8 cellular contexts compared by ENCODE assay signal in the genomic region with DNA sequence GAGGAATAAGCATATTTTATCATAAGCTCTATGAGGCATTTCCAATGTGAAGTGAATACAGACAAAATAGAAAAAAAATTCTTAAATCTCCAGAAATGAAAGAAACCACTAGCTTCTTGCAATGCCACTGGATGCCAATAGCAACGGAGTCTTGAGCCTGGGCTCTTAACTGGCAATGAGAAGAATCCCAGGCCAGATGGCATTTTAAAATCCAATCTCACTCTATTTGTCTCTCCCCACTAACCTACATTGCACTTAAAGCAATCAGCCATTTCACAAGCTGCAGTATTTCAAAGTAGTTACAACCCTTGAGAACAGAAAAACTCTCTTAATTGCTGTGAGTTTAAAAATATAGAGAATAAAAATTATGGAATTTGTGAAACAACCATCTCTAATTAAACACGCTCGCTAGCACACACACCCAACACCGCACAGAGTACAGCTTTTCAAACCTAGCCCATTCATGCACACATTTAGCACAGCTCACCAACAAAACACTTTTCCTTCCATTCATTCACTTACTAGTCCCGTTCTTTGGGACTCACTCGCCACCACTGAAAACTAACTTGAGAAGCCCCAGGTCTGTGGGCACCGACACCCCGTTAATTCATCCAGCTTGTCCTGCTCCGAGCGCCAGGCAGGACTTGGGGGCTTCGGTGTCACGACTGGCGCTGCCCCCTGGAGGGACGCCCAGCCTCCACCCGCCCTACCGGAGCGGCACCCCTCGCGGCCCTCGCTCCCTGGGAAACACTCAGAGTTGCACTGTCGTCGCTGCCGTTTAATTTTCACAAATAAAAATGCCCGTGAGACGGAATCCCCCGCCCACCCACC. TPM values are rescaled to one million over a fixed set of nuclear protein-coding genes. Genes with fewer than 3 reads are reported as not detected.
DNase-seq lines count a peak whose midpoint lies in the region; ATAC-seq, FAIRE-seq and TF ChIP-seq lines count a peak whose summit lies in the region.

No MANE protein-coding gene starts in this region.

- H3K27me3 ChIP-seq in iPS-20b (ENCODE audit: insufficient read depth, low read length) (peaks cover 42% of the 10 kb centered on the region), spleen (replicated peaks in 1 of 7) (peaks cover 0 to 48% (median 19%) of the 10 kb centered on the region in 7 donors)

- WGBS in spleen, 5 donors: 7 to 8% (median 7%) methylated on average over 22 to 26 of the region's 26 CpGs

- H3K27ac ChIP-seq in iPS-20b (ENCODE audit: low read length) (no peak overlapping the region), spleen (peak overlapping the region in 7 of 8 donors; percentile 61 to 86 (median 76))

- TF ChIP-seq POLR2A in spleen (IDR thresholded peaks at IDR 0.05): no peak

- DNase-seq in Kasumi-1 (lab: John Stamatoyannopoulos, UW) (peak; percentile 23 to 47), astrocyte of the hippocampus (ENCODE audit: low read depth, low spot score) (peak; percentile 59), spleen (no peak), NCI-H1436 treated with DMSO at 0.1 percent for 48 hours (lab: John Stamatoyannopoulos, UW) (no peak), frontal cortex (ENCODE audit: low spot score in 2 of 2) (no peak)

- H3K36me3 ChIP-seq in ES-I3 (ENCODE audit: insufficient read depth, low read length): no peaks in the 10 kb centered on the region
- H3K36me3 ChIP-seq in iPS-20b (ENCODE audit: insufficient read depth, low read depth, low read length): no peaks in the 10 kb centered on the region
- no peaks in the 10 kb centered on the region for H3K36me3 ChIP-seq in spleen

- no peak for TF ChIP-seq CTCF in spleen (IDR thresholded peaks at IDR 0.05 in 8 of 11, conservative IDR thresholded peaks at IDR 0.05 in 3 of 11)

- intact Hi-C loops in spleen (cut with DNase I; ENCODE audit: low total_unique reads): no loop called here

- no peaks in the 10 kb centered on the region for H3K9me3 ChIP-seq in ES-I3 (ENCODE audit: control insufficient read depth, insufficient read depth, low read length)
- no peaks in the 10 kb centered on the region for H3K9me3 ChIP-seq in iPS-20b (ENCODE audit: insufficient read depth, low read depth, low read length)
- no peaks in the 10 kb centered on the region for H3K9me3 ChIP-seq in spleen

- H3K9ac ChIP-seq in ES-I3 (ENCODE audit: low read depth, low read length): peak overlapping the region; percentile 87
- H3K9ac ChIP-seq in iPS-20b (ENCODE audit: low read depth, low read length): peak overlapping the region; percentile 65; the same call in 1 of the 2 replicates

- FAIRE-seq in frontal cortex (lab: Jason Lieb, UNC): no peak

- peak overlapping the region; percentile 82 for H3K4me3 ChIP-seq in iPS-20b (ENCODE audit: low read length)
- H3K4me3 ChIP-seq in spleen: peak overlapping the region; percentile 47 to 84 (median 64)

- no peak for ATAC-seq in GM19023 (IDR thresholded peaks at IDR 0.05; ENCODE audit: unreplicated experiment)

- peaks cover 16% of the 10 kb centered on the region for H3K4me1 ChIP-seq in ES-I3 (ENCODE audit: insufficient read depth, low read length)
- peaks cover 13% of the 10 kb centered on the region for H3K4me1 ChIP-seq in iPS-20b (ENCODE audit: insufficient read depth, low read length)
- peaks cover 0 to 31% (median 8%) of the 10 kb centered on the region in 6 donors for H3K4me1 ChIP-seq in spleen

RNA-seq across cellular contexts. Expression of gene DDAH1, which starts 1.1 kb away (rescaled TPM):
- total RNA-seq in spleen (10 to 100 TPM in 6 of 7 donors, 1 to 10 TPM in 1; 8.2 to 19.8 (median 15.6) TPM), frontal cortex (45.2 TPM)
- 1 to 10 TPM; 1.8 to 3.9 (median 2.3) TPM for polyA plus RNA-seq in spleen

Comparison
In these comparisons a context has a peak if more than half of its experiments do, and no peak if none do; other contexts are left out.
1. DNase-seq: peak in Kasumi-1 (2 of 2) and astrocyte of the hippocampus (single experiment); none in spleen (single experiment), NCI-H1436 treated with DMSO at 0.1 percent for 48 hours (single experiment) and frontal cortex (0 of 2).